1 cellular context compared by ENCODE assay signal in the genomic region with DNA sequence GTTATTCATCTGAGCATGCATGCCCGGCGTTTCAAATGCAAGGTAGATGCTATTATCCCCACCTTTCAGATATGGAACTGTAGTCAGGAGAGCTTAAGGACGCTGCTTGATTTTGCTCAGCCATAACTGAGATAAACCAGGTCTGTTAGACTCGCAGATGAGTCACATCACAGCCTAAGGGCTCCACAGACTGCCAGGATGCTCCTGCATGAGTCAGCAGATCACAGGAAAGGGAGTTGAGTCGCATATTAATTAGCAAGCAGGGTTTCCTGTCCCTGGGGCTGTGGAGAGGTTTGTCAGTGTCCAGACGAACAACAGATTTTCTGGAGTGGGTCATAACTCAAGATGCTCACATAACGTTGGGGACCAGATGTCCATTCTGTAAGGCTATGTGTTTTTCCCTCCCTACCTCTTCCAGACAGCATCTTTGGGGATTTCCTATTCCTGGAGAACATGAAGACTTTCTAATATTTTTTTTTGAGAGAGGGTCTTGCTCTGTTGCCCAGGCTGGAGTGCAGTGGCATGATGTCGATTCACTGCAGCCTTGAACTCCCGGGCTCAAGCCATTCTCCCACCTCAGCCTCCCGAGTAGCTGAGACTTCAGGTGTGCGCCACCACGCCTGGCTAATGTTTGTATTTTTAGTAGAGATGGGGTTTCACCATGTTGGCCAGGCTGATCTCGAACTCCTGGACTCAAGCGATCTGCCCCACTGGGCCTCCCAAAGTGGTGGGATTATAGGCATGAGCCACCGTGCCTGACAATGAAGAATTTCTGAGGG.
TF ChIP-seq lines count a peak whose summit lies in the region.

No MANE protein-coding gene starts in this region.

TF ChIP-seq in A549, 52 proteins besides CTCF, POLR2A, EP300 and RAD21 (continued from another document):
- TF ChIP-seq, protein P1, sequence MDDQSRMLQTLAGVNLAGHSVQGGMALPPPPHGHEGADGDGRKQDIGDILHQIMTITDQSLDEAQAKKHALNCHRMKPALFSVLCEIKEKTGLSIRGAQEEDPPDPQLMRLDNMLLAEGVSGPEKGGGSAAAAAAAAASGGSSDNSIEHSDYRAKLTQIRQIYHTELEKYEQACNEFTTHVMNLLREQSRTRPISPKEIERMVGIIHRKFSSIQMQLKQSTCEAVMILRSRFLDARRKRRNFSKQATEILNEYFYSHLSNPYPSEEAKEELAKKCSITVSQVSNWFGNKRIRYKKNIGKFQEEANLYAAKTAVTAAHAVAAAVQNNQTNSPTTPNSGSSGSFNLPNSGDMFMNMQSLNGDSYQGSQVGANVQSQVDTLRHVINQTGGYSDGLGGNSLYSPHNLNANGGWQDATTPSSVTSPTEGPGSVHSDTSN (IDR thresholded peaks at IDR 0.05), result 0 out of 2 replicates have a peak, but pooled peaks have one; percentile 62
- TF ChIP-seq NR3C1 (IDR thresholded peaks at IDR 0.05) (no peak), FOSL2 (IDR thresholded peaks at IDR 0.05) (peak; percentile 98), FOSL2 (CRISPR knock-in tag; IDR thresholded peaks at IDR 0.05) (peak; percentile 99), FOXS1 (CRISPR knock-in tag; IDR thresholded peaks at IDR 0.05) (0 out of 2 replicates have a peak, but pooled peaks have one; percentile 12), ZSCAN20 (CRISPR knock-in tag; IDR thresholded peaks at IDR 0.05) (no peak), RARB (CRISPR knock-in tag; IDR thresholded peaks at IDR 0.05) (0 out of 2 replicates have a peak, but pooled peaks have one; percentile 19), SMC3 (IDR thresholded peaks at IDR 0.05) (peak; percentile 30; the same call in 1 of the 3 replicates), FOSB (CRISPR knock-in tag; IDR thresholded peaks at IDR 0.05) (no peak), HOXA7 (CRISPR knock-in tag; IDR thresholded peaks at IDR 0.05) (no peak; the same call in 1 of the 2 replicates), ESRRA (IDR thresholded peaks at IDR 0.05; ENCODE audit: borderline replicate concordance, low read length) (no peak), E2F6 (IDR thresholded peaks at IDR 0.05; ENCODE audit: borderline replicate concordance, low read depth) (0 out of 2 replicates have a peak, but pooled peaks have one; percentile 8)
TF ChIP-seq in A549: peak in this region for 15.
